In genomic region chr12:21439347-21439746, GRCh38 we compare ENCODE assay signal across 14 cellular contexts. TPM values are rescaled to one million over a fixed set of nuclear protein-coding genes. Genes with fewer than 3 reads are reported as not detected.
DNase-seq lines count a peak whose midpoint lies in the region; ATAC-seq, FAIRE-seq and TF ChIP-seq lines count a peak whose summit lies in the region.
"Had no signal": no experiment of that assay in that cellular context is flagged by ENCODE, and none has a peak within 500 bp of the region (broad histone marks: within the 10 kb centered on the region; RNA-seq: fewer than 3 reads in every experiment).

No MANE protein-coding gene starts in this region.

- intact Hi-C loops in activated CD4-positive, alpha-beta T cell treated with anti-CD3 and anti-CD28 coated beads, Interleukin-2, amount 10 ng/mL, durations not matched to agents 24 days and 14 days (cut with micrococcal nuclease): loop anchor here (5.0 to 10.0 kb wide), 2 partner anchors 38 to 125 kb away; no protein-coding TSS in a partner anchor

- H3K4me1 Mint-ChIP-seq in activated CD4-positive, alpha-beta T cell treated with anti-CD3 and anti-CD28 coated beads, Interleukin-2, amount 10 ng/mL, durations not matched to agents 24 days and 14 days: peaks cover 34% of the 10 kb centered on the region
- no peaks in the 10 kb centered on the region for H3K4me1 Mint-ChIP-seq in astrocyte (ENCODE audit: low read depth, unreplicated experiment)
- peaks cover 25 to 34% of the 10 kb centered on the region in 2 donors for H3K4me1 Mint-ChIP-seq in natural killer cell treated with Interleukin-12 subunit alpha and Interleukin-12 subunit beta and Interleukin-15 and Interleukin-18, amount 100 ng/mL, for 72 hours (ENCODE audit: low read depth in 2 of 2)

- no peaks in the 10 kb centered on the region for H3K9me3 ChIP-seq in OCI-LY1 (ENCODE audit: low read length)
- H3K9me3 ChIP-seq in astrocyte (ENCODE audit: insufficient read depth, low read depth, low read length): no peaks in the 10 kb centered on the region
- H3K9me3 ChIP-seq: esophagus muscularis mucosa, heart right ventricle had no signal

- peaks cover 5% of the 10 kb centered on the region for H3K27me3 Mint-ChIP-seq in activated CD4-positive, alpha-beta T cell treated with anti-CD3 and anti-CD28 coated beads, Interleukin-2, amount 10 ng/mL, durations not matched to agents 24 days and 14 days
- H3K27me3 Mint-ChIP-seq in astrocyte (ENCODE audit: low read depth, unreplicated experiment): no peaks in the 10 kb centered on the region
- H3K27me3 Mint-ChIP-seq in natural killer cell treated with Interleukin-12 subunit alpha and Interleukin-12 subunit beta and Interleukin-15 and Interleukin-18, amount 100 ng/mL, for 72 hours: no peaks in the 10 kb centered on the region

- H3K4me1 ChIP-seq in OCI-LY1 (ENCODE audit: insufficient read depth, low read length, severe bottlenecking) (peaks cover 19% of the 10 kb centered on the region), astrocyte (ENCODE audit: insufficient read depth, low read length) (peaks cover 4% of the 10 kb centered on the region)

- H3K27ac ChIP-seq in OCI-LY1 (ENCODE audit: low read depth, low read length, poor library complexity, severe bottlenecking) (no peak overlapping the region), astrocyte (ENCODE audit: low read depth, low read length) (no peak overlapping the region)

- no peak for FAIRE-seq in astrocyte (lab: Jason Lieb, UNC)
- FAIRE-seq: H1, RCC 7860 had no signal

- H4K20me1 ChIP-seq in OCI-LY1 (ENCODE audit: insufficient read depth, low read length) (no peaks in the 10 kb centered on the region), astrocyte (ENCODE audit: insufficient read depth, low read length) (no peaks in the 10 kb centered on the region)

- H3K9ac ChIP-seq in OCI-LY1 (ENCODE audit: low read length): no peak overlapping the region
- no peak overlapping the region for H3K9ac ChIP-seq in astrocyte (ENCODE audit: low read length)

- no peaks in the 10 kb centered on the region for H3F3A ChIP-seq in OCI-LY1 (ENCODE audit: insufficient read depth, low read length)

- H3K4me2 ChIP-seq in OCI-LY1 (ENCODE audit: low read length) (peak overlapping the region; percentile 74), astrocyte (ENCODE audit: low read length) (peak overlapping the region; percentile 95)

- peak overlapping the region; percentile 95 for H3K4me3 Mint-ChIP-seq in activated CD4-positive, alpha-beta T cell treated with anti-CD3 and anti-CD28 coated beads, Interleukin-2, amount 10 ng/mL, durations not matched to agents 24 days and 14 days
- peak overlapping the region; percentile 93 for H3K4me3 Mint-ChIP-seq in astrocyte (ENCODE audit: unreplicated experiment)
- H3K4me3 Mint-ChIP-seq in natural killer cell treated with Interleukin-12 subunit alpha and Interleukin-12 subunit beta and Interleukin-15 and Interleukin-18, amount 100 ng/mL, for 72 hours: peak overlapping the region; percentile 92

- peaks cover 34% of the 10 kb centered on the region for H3K36me3 Mint-ChIP-seq in activated CD4-positive, alpha-beta T cell treated with anti-CD3 and anti-CD28 coated beads, Interleukin-2, amount 10 ng/mL, durations not matched to agents 24 days and 14 days (ENCODE audit: low read depth)
- H3K36me3 Mint-ChIP-seq in astrocyte (ENCODE audit: low read depth, unreplicated experiment): peaks cover 5% of the 10 kb centered on the region
- H3K36me3 Mint-ChIP-seq in natural killer cell treated with Interleukin-12 subunit alpha and Interleukin-12 subunit beta and Interleukin-15 and Interleukin-18, amount 100 ng/mL, for 72 hours: peaks cover 19% of the 10 kb centered on the region

- no peaks in the 10 kb centered on the region for H3K27me3 ChIP-seq in OCI-LY1 (ENCODE audit: insufficient read depth, low read length)
- no peaks in the 10 kb centered on the region for H3K27me3 ChIP-seq in astrocyte (ENCODE audit: insufficient read depth, low read length)
- H3K27me3 ChIP-seq: esophagus muscularis mucosa had no signal

- H3K4me3 ChIP-seq in OCI-LY1 (ENCODE audit: low read depth, low read length, poor library complexity, severe bottlenecking) (peak overlapping the region; percentile 91), astrocyte (ENCODE audit: insufficient read depth, low read depth, low read length) (no peak overlapping the region)

- no peaks in the 10 kb centered on the region for H3K9me2 ChIP-seq in OCI-LY1 (ENCODE audit: low read depth, low read length)

- no peak for TF ChIP-seq CTCF in OCI-LY1 (IDR thresholded peaks at IDR 0.05; ENCODE audit: low read length)
- TF ChIP-seq CTCF in astrocyte (IDR thresholded peaks at IDR 0.05; ENCODE audit: insufficient read depth, low read depth, low read length): no peak

- H2AFZ ChIP-seq in OCI-LY1 (ENCODE audit: low read length): no peak overlapping the region
- H2AFZ ChIP-seq in astrocyte (ENCODE audit: low read depth, low read length): no peak overlapping the region

- peaks cover 24% of the 10 kb centered on the region; the same call in 1 of the 2 replicates for H3K36me3 ChIP-seq in OCI-LY1 (ENCODE audit: insufficient read depth, low read length)
- no peaks in the 10 kb centered on the region for H3K36me3 ChIP-seq in astrocyte (ENCODE audit: insufficient read depth, low read length)

- H3K27ac Mint-ChIP-seq in activated CD4-positive, alpha-beta T cell treated with anti-CD3 and anti-CD28 coated beads, Interleukin-2, amount 10 ng/mL, durations not matched to agents 24 days and 14 days: peak overlapping the region; percentile 97
- H3K27ac Mint-ChIP-seq in astrocyte (ENCODE audit: unreplicated experiment): peak overlapping the region; percentile 12
- H3K27ac Mint-ChIP-seq in natural killer cell treated with Interleukin-12 subunit alpha and Interleukin-12 subunit beta and Interleukin-15 and Interleukin-18, amount 100 ng/mL, for 72 hours: peak overlapping the region; percentile 93 to 97

- ATAC-seq in natural killer cell treated with Interleukin-12 subunit alpha and Interleukin-12 subunit beta and Interleukin-15 and Interleukin-18, amount 100 ng/mL, for 72 hours: no peak
- ATAC-seq: heart right ventricle, left lobe of liver had no signal

- peaks cover 9% of the 10 kb centered on the region; the same call in 1 of the 2 replicates for H3K79me2 ChIP-seq in OCI-LY1 (ENCODE audit: insufficient read depth, low read length)
- H3K79me2 ChIP-seq in astrocyte (ENCODE audit: insufficient read depth, low read length): peaks cover 14% of the 10 kb centered on the region

- no peak for DNase-seq in activated CD4-positive, alpha-beta T cell treated with anti-CD3 and anti-CD28 coated beads, Interleukin-2, amount 10 ng/mL, durations not matched to agents 24 days and 14 days
- DNase-seq in activated CD4-positive, alpha-beta T cell treated with anti-CD3 and anti-CD28 coated beads, Interleukin-2, amount 50 U/mL, for 1 hour: no peak
- DNase-seq in astrocyte (ENCODE audit: low read depth) (no peak), HuH-7.5 (ENCODE audit: low spot score) (no peak), ureter (ENCODE audit: low spot score) (no peak)
- no peak for DNase-seq in natural killer cell treated with Interleukin-12 subunit alpha and Interleukin-12 subunit beta and Interleukin-15 and Interleukin-18, amount 100 ng/mL, for 72 hours (ENCODE audit: low spot score)
- no peak for DNase-seq in stimulated activated CD4-positive, alpha-beta T cell treated with anti-CD3 and anti-CD28 coated beads, Interleukin-4, amount 100 ng/mL, for 4 hours
- DNase-seq: heart right ventricle, NCI-H1694 had no signal

- H3K9me3 Mint-ChIP-seq in activated CD4-positive, alpha-beta T cell treated with anti-CD3 and anti-CD28 coated beads, Interleukin-2, amount 10 ng/mL, durations not matched to agents 24 days and 14 days: no peaks in the 10 kb centered on the region
- no peaks in the 10 kb centered on the region for H3K9me3 Mint-ChIP-seq in astrocyte (ENCODE audit: unreplicated experiment)
- H3K9me3 Mint-ChIP-seq in natural killer cell treated with Interleukin-12 subunit alpha and Interleukin-12 subunit beta and Interleukin-15 and Interleukin-18, amount 100 ng/mL, for 72 hours: no peaks in the 10 kb centered on the region

RNA-seq across cellular contexts. Expression of gene PYROXD1, which starts 1.9 kb away (rescaled TPM):
- 32.7 and 36.7 TPM in 2 replicates for total RNA-seq in activated CD4-positive, alpha-beta T cell treated with anti-CD3 and anti-CD28 coated beads, Interleukin-2, amount 10 ng/mL, durations not matched to agents 24 days and 14 days
- total RNA-seq in astrocyte: 10.9 and 11.3 TPM in 2 replicates
- total RNA-seq in natural killer cell treated with Interleukin-12 subunit alpha and Interleukin-12 subunit beta and Interleukin-15 and Interleukin-18, amount 100 ng/mL, for 72 hours: 10 to 100 TPM; 32.2 to 43.2 TPM
- total RNA-seq in ureter: 29.1 TPM

Comparison
In these comparisons a context has a peak if more than half of its experiments do, and no peak if none do; other contexts are left out.
1. H3K27ac Mint-ChIP-seq: peak in every context shown above with its lines; median percentile 97 in activated CD4-positive, alpha-beta T cell treated with anti-CD3 and anti-CD28 coated beads, Interleukin-2, amount 10 ng/mL, durations not matched to agents 24 days and 14 days; 95 in natural killer cell treated with Interleukin-12 subunit alpha and Interleukin-12 subunit beta and Interleukin-15 and Interleukin-18, amount 100 ng/mL, for 72 hours; 12 in astrocyte.